17 cellular contexts compared by ENCODE assay signal in the genomic region with DNA sequence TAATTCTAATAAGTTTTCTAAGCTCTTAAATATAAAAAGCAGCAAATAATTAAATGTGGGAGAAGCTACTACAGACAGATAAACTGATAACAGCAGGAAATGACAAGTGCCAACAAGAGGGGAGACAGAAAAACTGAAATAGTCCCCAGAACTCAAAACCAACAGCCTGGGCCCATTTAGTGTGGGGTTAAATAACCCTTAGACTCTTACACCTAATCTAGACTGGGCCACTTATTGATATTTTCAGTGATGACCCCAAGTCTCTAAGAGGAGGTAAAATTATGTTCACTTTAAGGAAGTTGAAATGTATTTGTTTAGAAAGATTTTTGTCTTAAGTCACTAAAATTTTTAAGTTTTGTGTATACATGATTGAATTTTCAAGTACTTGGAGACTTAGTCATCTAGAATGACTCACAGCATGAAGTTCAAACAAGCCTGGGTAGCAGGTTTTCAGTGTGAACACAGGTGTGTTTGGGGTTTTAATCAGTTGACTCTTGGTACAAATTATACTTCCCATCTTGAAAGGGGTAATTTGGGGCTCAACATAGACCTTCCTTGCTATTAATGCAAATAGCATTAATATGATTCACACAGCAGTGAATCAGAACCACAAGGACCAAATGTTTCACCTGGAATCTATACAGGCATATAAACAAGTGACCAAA. TPM values are rescaled to one million over a fixed set of nuclear protein-coding genes. Genes with fewer than 3 reads are reported as not detected.
DNase-seq lines count a peak whose midpoint lies in the region; ATAC-seq and TF ChIP-seq lines count a peak whose summit lies in the region.
"Had no signal": no experiment of that assay in that cellular context is flagged by ENCODE, and none has a peak within 500 bp of the region (broad histone marks: within the 10 kb centered on the region; RNA-seq: fewer than 3 reads in every experiment).

No MANE protein-coding gene starts in this region.

- H3K4me1 Mint-ChIP-seq in activated T-helper 17 cell treated with anti-CD3 and anti-CD28 coated beads, Interleukin-2, amount 50 U/mL, for 72 hours = no peaks in the 10 kb centered on the region
- H3K4me1 Mint-ChIP-seq: mesothelial cell of epicardium, T-helper 17 cell had no signal

- H3K4me1 ChIP-seq in RWPE2 (ENCODE audit: insufficient read depth, poor library complexity, severe bottlenecking) (peaks cover 27% of the 10 kb centered on the region), aorta (ENCODE audit: control insufficient read depth in 1 of 2, insufficient read depth in 2 of 2, low read length in 2 of 2) (no peaks in the 10 kb centered on the region)
- H3K4me1 ChIP-seq: parathyroid adenoma had no signal

- H3K27ac ChIP-seq in RWPE2 (ENCODE audit: poor library complexity, severe bottlenecking) (peak overlapping the region; percentile 93), aorta (ENCODE audit: low read depth in 1 of 2, low read length in 2 of 2) (no peak overlapping the region)
- H3K27ac ChIP-seq: BLaER1 treated with 17β-estradiol and CSF1 and Interleukin-3, amounts not matched to agents 10 nM and 100 nM; dorsolateral prefrontal cortex; parathyroid adenoma had no signal

- no peak overlapping the region for H3K27ac Mint-ChIP-seq in activated T-helper 17 cell treated with anti-CD3 and anti-CD28 coated beads, Interleukin-2, amount 50 U/mL, for 72 hours
- H3K27ac Mint-ChIP-seq: activated CD4-positive, alpha-beta memory T cell treated with anti-CD3 and anti-CD28 coated beads, Interleukin-2, amount 10 ng/mL, durations not matched to agents 7 days and 5 days; activated naive CD4-positive, alpha-beta T cell treated with anti-CD3 and anti-CD28 coated beads, Interleukin-2, amount 10 ng/mL, durations not matched to agents 7 days and 5 days; mesothelial cell of epicardium; T-helper 17 cell had no signal

- ATAC-seq in RWPE2 (ENCODE audit: low read depth) (peak; percentile 92), GM18520 (IDR thresholded peaks at IDR 0.05; ENCODE audit: unreplicated experiment) (no peak), aorta (ENCODE audit: low FRiP score) (no peak)
- ATAC-seq in activated T-helper 17 cell treated with anti-CD3 and anti-CD28 coated beads, Interleukin-2, amount 50 U/mL, for 72 hours (replicated peaks) = no peak
- ATAC-seq: T-helper 17 cell had no signal

- peaks cover 11% of the 10 kb centered on the region for H3K27me3 Mint-ChIP-seq in activated T-helper 17 cell treated with anti-CD3 and anti-CD28 coated beads, Interleukin-2, amount 50 U/mL, for 72 hours
- H3K27me3 Mint-ChIP-seq: T-helper 17 cell had no signal

- H3K9me3 ChIP-seq in RWPE2 (ENCODE audit: severe bottlenecking) (no peaks in the 10 kb centered on the region), aorta (ENCODE audit: control insufficient read depth, low read length) (peaks cover 2% of the 10 kb centered on the region)

- H3K36me3 ChIP-seq in RWPE2 (ENCODE audit: low read depth) = no peaks in the 10 kb centered on the region
- H3K36me3 ChIP-seq in aorta (ENCODE audit: control insufficient read depth in 1 of 2, insufficient read depth in 2 of 2, low read length in 1 of 2) = no peaks in the 10 kb centered on the region
- H3K36me3 ChIP-seq: BLaER1 treated with 17β-estradiol and CSF1 and Interleukin-3, amounts not matched to agents 10 nM and 100 nM had no signal

- no peak overlapping the region for H3K4me3 Mint-ChIP-seq in activated T-helper 17 cell treated with anti-CD3 and anti-CD28 coated beads, Interleukin-2, amount 50 U/mL, for 72 hours
- H3K4me3 Mint-ChIP-seq: activated CD4-positive, alpha-beta memory T cell treated with anti-CD3 and anti-CD28 coated beads, Interleukin-2, amount 10 ng/mL, durations not matched to agents 7 days and 5 days; activated naive CD4-positive, alpha-beta T cell treated with anti-CD3 and anti-CD28 coated beads, Interleukin-2, amount 10 ng/mL, durations not matched to agents 7 days and 5 days; mesothelial cell of epicardium; T-helper 17 cell had no signal

- intact Hi-C loops in aorta (cut with DNase I) = no loop called here

- H3K4me3 ChIP-seq in HFF-Myc (replicated peaks; ENCODE audit: low read depth, low read length) (no peak overlapping the region), RWPE2 (ENCODE audit: severe bottlenecking) (no peak overlapping the region), foreskin fibroblast (ENCODE audit: low read depth in 1 of 2, low read length in 2 of 2) (no peak overlapping the region), aorta (ENCODE audit: low read length in 2 of 2) (no peak overlapping the region)
- H3K4me3 ChIP-seq: BLaER1 treated with 17β-estradiol and CSF1 and Interleukin-3, amounts not matched to agents 10 nM and 100 nM; dorsolateral prefrontal cortex had no signal

- DNase-seq in AG08395 (ENCODE audit: low spot score) (peak; percentile 10), HFF-Myc (ENCODE audit: extremely low read depth, low read depth) (peak; percentile 33), RWPE2 (ENCODE audit: low spot score) (no peak), foreskin fibroblast (peak; percentile 10 to 45), C1 segment of cervical spinal cord (lab: John Stamatoyannopoulos, UW) (no peak), aorta (no peak)
- DNase-seq: activated CD4-positive, alpha-beta memory T cell treated with anti-CD3 and anti-CD28 coated beads, Interleukin-2, amount 10 ng/mL, durations not matched to agents 7 days and 5 days; activated naive CD4-positive, alpha-beta T cell treated with anti-CD3 and anti-CD28 coated beads, Interleukin-2, amount 10 ng/mL, durations not matched to agents 7 days and 5 days; dorsolateral prefrontal cortex; hypothalamus; NCI-H1092; T-helper 17 cell had no signal

- H3K9me3 Mint-ChIP-seq in activated T-helper 17 cell treated with anti-CD3 and anti-CD28 coated beads, Interleukin-2, amount 50 U/mL, for 72 hours = peaks cover 10% of the 10 kb centered on the region
- H3K9me3 Mint-ChIP-seq: activated CD4-positive, alpha-beta memory T cell treated with anti-CD3 and anti-CD28 coated beads, Interleukin-2, amount 10 ng/mL, durations not matched to agents 7 days and 5 days; activated naive CD4-positive, alpha-beta T cell treated with anti-CD3 and anti-CD28 coated beads, Interleukin-2, amount 10 ng/mL, durations not matched to agents 7 days and 5 days had no signal

- H3K36me3 Mint-ChIP-seq in activated T-helper 17 cell treated with anti-CD3 and anti-CD28 coated beads, Interleukin-2, amount 50 U/mL, for 72 hours (ENCODE audit: low read depth) = no peaks in the 10 kb centered on the region
- H3K36me3 Mint-ChIP-seq: activated naive CD4-positive, alpha-beta T cell treated with anti-CD3 and anti-CD28 coated beads, Interleukin-2, amount 10 ng/mL, durations not matched to agents 7 days and 5 days had no signal

- no peaks in the 10 kb centered on the region for H3K27me3 ChIP-seq in RWPE2 (ENCODE audit: insufficient read depth, poor library complexity, severe bottlenecking)
- H3K27me3 ChIP-seq in aorta (ENCODE audit: control insufficient read depth in 1 of 2, insufficient read depth in 2 of 2, low read length in 1 of 2) = no peaks in the 10 kb centered on the region
- H3K27me3 ChIP-seq: BLaER1 treated with 17β-estradiol and CSF1 and Interleukin-3, amounts not matched to agents 10 nM and 100 nM; dorsolateral prefrontal cortex had no signal

- TF ChIP-seq CTCF in HFF-Myc (IDR thresholded peaks at IDR 0.05; ENCODE audit: low read depth, low read length, missing control alignments) = no peak
- no peak for TF ChIP-seq CTCF in RWPE2 (IDR thresholded peaks at IDR 0.05; ENCODE audit: poor library complexity, severe bottlenecking)
- no peak for TF ChIP-seq CTCF in foreskin fibroblast (IDR thresholded peaks at IDR 0.05; ENCODE audit: low read depth, low read length)

RNA-seq across cellular contexts. Expression of a gene that starts 54.9 kb away (rescaled TPM):
- under 1 TPM in 1 of 2 donors, not detected in 1; 0.32 TPM for total RNA-seq in aorta
- under 1 TPM in 1 of 2 donors, not detected in 1; 0.05 TPM for polyA plus RNA-seq in aorta
- total RNA-seq in activated T-helper 17 cell treated with anti-CD3 and anti-CD28 coated beads, Interleukin-2, amount 50 U/mL, for 72 hours = under 1 TPM; 0.26 to 0.79 TPM

Comparison
In these comparisons a context has a peak if more than half of its experiments do, and no peak if none do; other contexts are left out.
1. DNase-seq: peak in AG08395 (single experiment), HFF-Myc (single experiment) and foreskin fibroblast (2 of 2); none in RWPE2 (single experiment), C1 segment of cervical spinal cord (0 of 14) and aorta (0 of 2).